Comparison of ENCODE assay signal across 1 cellular context in genomic region chr20:45583502-45583901, GRCh38.
TF ChIP-seq lines count a peak whose summit lies in the region.

No MANE protein-coding gene starts in this region.

TF ChIP-seq in WTC11, 78 proteins besides CTCF, POLR2A, EP300 and RAD21:
- TF ChIP-seq ERG (CRISPR knock-in tag; IDR thresholded peaks at IDR 0.05) (no peak), ARID4B (CRISPR knock-in tag; IDR thresholded peaks at IDR 0.05; ENCODE audit: borderline replicate concordance) (no peak), ZNF281 (CRISPR knock-in tag; IDR thresholded peaks at IDR 0.05) (no peak), MXD4 (CRISPR knock-in tag; IDR thresholded peaks at IDR 0.05; ENCODE audit: borderline replicate concordance) (no peak), ESRRA (CRISPR knock-in tag; IDR thresholded peaks at IDR 0.05; ENCODE audit: borderline replicate concordance) (no peak), IRF2 (CRISPR knock-in tag; IDR thresholded peaks at IDR 0.05; ENCODE audit: borderline replicate concordance, low read depth) (no peak), NFATC4 (CRISPR knock-in tag; IDR thresholded peaks at IDR 0.05) (no peak), NR2C2 (CRISPR knock-in tag; IDR thresholded peaks at IDR 0.05) (no peak), ZNF263 (CRISPR knock-in tag; IDR thresholded peaks at IDR 0.05; ENCODE audit: low read depth) (no peak), USF2 (CRISPR knock-in tag; IDR thresholded peaks at IDR 0.05) (no peak), MLX (CRISPR knock-in tag; IDR thresholded peaks at IDR 0.05) (no peak), FOXK1 (CRISPR knock-in tag; IDR thresholded peaks at IDR 0.05) (no peak)
